In the genomic region with DNA sequence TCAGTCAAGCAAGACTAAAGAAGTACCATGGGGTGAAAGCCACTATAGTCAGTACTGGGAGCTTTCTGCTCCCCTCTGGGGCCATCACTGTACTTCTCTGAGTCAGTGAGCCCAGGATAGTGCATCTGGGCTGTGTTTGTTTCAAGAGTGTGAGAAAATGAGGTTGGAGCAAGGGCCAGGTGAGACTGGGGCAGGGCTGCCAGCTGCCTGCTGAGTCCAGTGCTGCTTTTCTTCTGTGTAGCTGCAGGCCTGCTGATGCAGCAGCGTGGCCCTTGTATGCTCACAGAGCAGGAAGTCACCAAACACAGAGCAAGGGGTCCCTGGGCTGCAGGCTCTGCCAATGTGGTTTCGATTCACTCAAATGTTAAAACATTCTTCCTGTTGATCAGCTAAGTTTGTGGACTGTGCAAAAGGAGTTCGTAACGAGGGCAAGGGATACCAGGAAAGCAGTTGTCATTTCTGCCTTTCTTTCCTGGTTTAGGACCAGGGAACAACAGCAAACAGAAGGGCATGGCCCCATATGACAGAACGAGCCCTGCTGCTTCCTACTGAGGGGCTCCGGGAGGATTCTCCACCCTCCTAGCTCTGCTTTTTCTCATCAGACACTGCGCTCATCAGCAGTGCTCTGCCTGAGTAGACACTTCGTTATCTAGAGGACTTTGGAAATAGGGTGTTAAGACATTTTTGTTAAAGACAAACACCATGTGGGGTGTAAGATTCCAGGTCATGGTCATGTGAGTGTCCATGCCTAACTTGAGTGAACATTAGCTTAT, we compare ENCODE assay signal across 9 cellular contexts.
DNase-seq lines count a peak whose midpoint lies in the region; ATAC-seq and TF ChIP-seq lines count a peak whose summit lies in the region.
"Had no signal": no experiment of that assay in that cellular context is flagged by ENCODE, and none has a peak within 500 bp of the region (broad histone marks: within the 10 kb centered on the region; RNA-seq: fewer than 3 reads in every experiment).

No MANE protein-coding gene starts in this region.

- peak overlapping the region; percentile 56 for H3K4ac ChIP-seq in IMR-90 (ENCODE audit: low read depth, low read length)

- peak overlapping the region; percentile 78; the same call in 1 of the 2 replicates for H2AK5ac ChIP-seq in IMR-90 (ENCODE audit: low read depth, low read length)

- H3K36me3 ChIP-seq in IMR-90 (ENCODE audit: control insufficient read depth, insufficient read depth, low read length), result no peaks in the 10 kb centered on the region

- TF ChIP-seq RAD21 in IMR-90 (IDR thresholded peaks at IDR 0.05; ENCODE audit: low read length), result no peak

- peak overlapping the region; percentile 99 for H2BK120ac ChIP-seq in IMR-90 (ENCODE audit: low read depth, low read length)

- 74% methylated on average over 3 of the region's 8 CpGs; no CpG with 5 or more reads in 1 of the 2 experiments for WGBS in IMR-90 (ENCODE audit: extremely low coverage in 2 of 2, insufficient read length in 1 of 2), 2 experiments

- CTCF ChIA-PET in IMR-90 (lab: Yijun Ruan, JAX), result interaction anchor here (0.9 kb wide), 1 partner anchor 27 kb away, joined by 3 read pairs; no protein-coding TSS in a partner anchor
- CTCF ChIA-PET in HEK293T (lab: Yijun Ruan, JAX), result no interaction called here

- H3K9me3 ChIP-seq in IMR-90 (ENCODE audit: control insufficient read depth, insufficient read depth, low read length), result no peaks in the 10 kb centered on the region; the same call in none of the 2 replicates

- H4K20me1 ChIP-seq in IMR-90 (ENCODE audit: insufficient read depth, low read length), result no peaks in the 10 kb centered on the region

- BruUV-seq in IMR-90 (replicated peaks; lab: Mats Ljungman, UMichigan), result no TSS peak

- H3K27me3 ChIP-seq in IMR-90 (ENCODE audit: control insufficient read depth, insufficient read depth, low read length), result no peaks in the 10 kb centered on the region; the same call in 1 of the 2 replicates

- H3K9ac ChIP-seq in IMR-90 (ENCODE audit: low read depth, low read length), result no peak overlapping the region

- no peak for TF ChIP-seq CTCF in IMR-90 (conservative IDR thresholded peaks at IDR 0.05; ENCODE audit: low read depth, low read length)

- H3K4me1 ChIP-seq in IMR-90 (ENCODE audit: control insufficient read depth, insufficient read depth, low read length), result peaks cover 25% of the 10 kb centered on the region

- H2BK5ac ChIP-seq in IMR-90 (ENCODE audit: low read depth, low read length, poor library complexity, severe bottlenecking), result no peak overlapping the region

- peak overlapping the region in 1 of 2 experiments; percentile 53; a peak in 3 of 4 replicates for H4K8ac ChIP-seq in IMR-90 (ENCODE audit: low read depth in 2 of 2, low read length in 2 of 2)

- in situ Hi-C loops in IMR-90 (cut with MboI; ENCODE audit: low sequenced_read_pairs), result no loop called here

- peak; percentile 17 for DNase-seq in CD1c-positive myeloid dendritic cell (ENCODE audit: extremely low spot score)
- no peak for DNase-seq in IMR-90
- DNase-seq in left cardiac atrium, result no peak
- DNase-seq in iPS-NIHi11 (ENCODE audit: low spot score), result no peak
- no peak for DNase-seq in HEK293T (ENCODE audit: extremely low spot score)
- no peak for DNase-seq in stimulated activated CD4-positive, alpha-beta T cell treated with anti-CD3 and anti-CD28 coated beads, Interleukin-4, amount 100 ng/mL, for 4 hours
- DNase-seq in SIG-M5 (lab: John Stamatoyannopoulos, UW), result no peak
- DNase-seq: mammary epithelial cell had no signal

- H3K4me2 ChIP-seq in IMR-90 (ENCODE audit: low read depth, low read length), result no peak overlapping the region

- peak overlapping the region; percentile 54; the same call in 1 of the 2 replicates for H3K14ac ChIP-seq in IMR-90 (replicated peaks; ENCODE audit: low read depth, low read length)

- H4K5ac ChIP-seq in IMR-90 (ENCODE audit: low read depth, low read length), result peak overlapping the region; percentile 67; the same call in 1 of the 2 replicates

- no peak for TF ChIP-seq POLR2A in IMR-90 (IDR thresholded peaks at IDR 0.05; ENCODE audit: low read depth, low read length)

- H2AFZ ChIP-seq in IMR-90 (replicated peaks; ENCODE audit: low read length, poor library complexity), result no peak overlapping the region

- peak overlapping the region; percentile 67 for H3K18ac ChIP-seq in IMR-90 (ENCODE audit: low read depth, low read length)

- H3K56ac ChIP-seq in IMR-90 (ENCODE audit: extremely low read depth, insufficient read depth, low read length), result no peak overlapping the region

- peak overlapping the region; percentile 23; the same call in 2 of the 3 replicates for H2BK15ac ChIP-seq in IMR-90 (ENCODE audit: low read depth, low read length)

- intact Hi-C loops in IMR-90 (cut with micrococcal nuclease), result no loop called here
- intact Hi-C loops in left cardiac atrium (cut with DNase I), result no loop called here

- ATAC-seq in GM19324 (IDR thresholded peaks at IDR 0.05; ENCODE audit: low FRiP score, unreplicated experiment) (peak; percentile 85), IMR-90 (ENCODE audit: low read depth) (no peak), left cardiac atrium (peak; percentile 38 to 76)

- peaks cover 16% of the 10 kb centered on the region; the same call in 1 of the 2 replicates for H3K9me1 ChIP-seq in IMR-90 (ENCODE audit: insufficient read depth, low read length)

- H3K27ac ChIP-seq in IMR-90 (ENCODE audit: insufficient read depth, low read length), result no peak overlapping the region

- peak overlapping the region; percentile 94 for H2BK20ac ChIP-seq in IMR-90 (ENCODE audit: low read depth, low read length)

- no peaks in the 10 kb centered on the region; a peak in 1 of 4 replicates for H3K79me1 ChIP-seq in IMR-90 (ENCODE audit: low read depth in 1 of 2, low read length in 2 of 2)

- POLR2A ChIA-PET in IMR-90 (lab: Charles Lee; ENCODE audit: unreplicated experiment), result no interaction called here
- POLR2A ChIA-PET in HEK293T (lab: Yijun Ruan, JAX), result no interaction called here

- no peak overlapping the region for H2AK9ac ChIP-seq in IMR-90 (replicated peaks; ENCODE audit: low read depth, low read length, poor library complexity)

- H3K23ac ChIP-seq in IMR-90 (ENCODE audit: low read depth, low read length), result no peak overlapping the region; the same call in 1 of the 2 replicates

- H4K91ac ChIP-seq in IMR-90 (ENCODE audit: insufficient read depth, low read depth, low read length), result peak overlapping the region; percentile 90

- dilution Hi-C loops in IMR-90 (cut with HindIII; ENCODE audit: low sequenced_read_pairs, unreplicated experiment), result no loop called here

- no peak overlapping the region for H3K4me3 ChIP-seq in IMR-90 (ENCODE audit: insufficient read depth, low read depth, low read length)

TF ChIP-seq in IMR-90, 13 proteins besides CTCF, POLR2A, EP300 and RAD21:
- TF ChIP-seq CEBPB (IDR thresholded peaks at IDR 0.05; ENCODE audit: low read depth, low read length) (no peak), MAZ (IDR thresholded peaks at IDR 0.05; ENCODE audit: borderline replicate concordance, low read depth, low read length) (no peak), MAFK (IDR thresholded peaks at IDR 0.05; ENCODE audit: low read depth, low read length) (no peak), MXI1 (IDR thresholded peaks at IDR 0.05; ENCODE audit: borderline replicate concordance, low read depth, low read length) (no peak), SMC3 (IDR thresholded peaks at IDR 0.05; ENCODE audit: low read depth, low read length) (no peak), CHD1 (IDR thresholded peaks at IDR 0.05; ENCODE audit: low read depth, low read length) (no peak), BHLHE40 (IDR thresholded peaks at IDR 0.05; ENCODE audit: low read depth, low read length) (no peak)
- TF ChIP-seq, protein P1, sequence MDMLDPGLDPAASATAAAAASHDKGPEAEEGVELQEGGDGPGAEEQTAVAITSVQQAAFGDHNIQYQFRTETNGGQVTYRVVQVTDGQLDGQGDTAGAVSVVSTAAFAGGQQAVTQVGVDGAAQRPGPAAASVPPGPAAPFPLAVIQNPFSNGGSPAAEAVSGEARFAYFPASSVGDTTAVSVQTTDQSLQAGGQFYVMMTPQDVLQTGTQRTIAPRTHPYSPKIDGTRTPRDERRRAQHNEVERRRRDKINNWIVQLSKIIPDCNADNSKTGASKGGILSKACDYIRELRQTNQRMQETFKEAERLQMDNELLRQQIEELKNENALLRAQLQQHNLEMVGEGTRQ (IDR thresholded peaks at IDR 0.05; ENCODE audit: low read depth, low read length), result no peak
TF ChIP-seq in IMR-90: peak in this region for 0.

TF ChIP-seq in HEK293T, 16 proteins besides CTCF, POLR2A, EP300 and RAD21:
- TF ChIP-seq L3MBTL2 (conservative IDR thresholded peaks at IDR 0.05), result no peak
- TF ChIP-seq LEF1 (IDR thresholded peaks at IDR 0.05; ENCODE audit: borderline replicate concordance), result no peak
- no peak for TF ChIP-seq FOXK2 (IDR thresholded peaks at IDR 0.05)
- TF ChIP-seq HDGF (IDR thresholded peaks at IDR 0.05; ENCODE audit: borderline replicate concordance), result no peak
- TF ChIP-seq FOXA1 (IDR thresholded peaks at IDR 0.05), result no peak
- TF ChIP-seq ARNT (IDR thresholded peaks at IDR 0.05), result no peak
- no peak for TF ChIP-seq ELF4 (IDR thresholded peaks at IDR 0.05)
- TF ChIP-seq TARDBP (IDR thresholded peaks at IDR 0.05), result no peak
- TF ChIP-seq FOXM1 (IDR thresholded peaks at IDR 0.05; ENCODE audit: borderline replicate concordance), result no peak
- TF ChIP-seq SUZ12 (IDR thresholded peaks at IDR 0.05), result no peak
- no peak for TF ChIP-seq NFRKB (IDR thresholded peaks at IDR 0.05)
- TF ChIP-seq, protein P2, sequence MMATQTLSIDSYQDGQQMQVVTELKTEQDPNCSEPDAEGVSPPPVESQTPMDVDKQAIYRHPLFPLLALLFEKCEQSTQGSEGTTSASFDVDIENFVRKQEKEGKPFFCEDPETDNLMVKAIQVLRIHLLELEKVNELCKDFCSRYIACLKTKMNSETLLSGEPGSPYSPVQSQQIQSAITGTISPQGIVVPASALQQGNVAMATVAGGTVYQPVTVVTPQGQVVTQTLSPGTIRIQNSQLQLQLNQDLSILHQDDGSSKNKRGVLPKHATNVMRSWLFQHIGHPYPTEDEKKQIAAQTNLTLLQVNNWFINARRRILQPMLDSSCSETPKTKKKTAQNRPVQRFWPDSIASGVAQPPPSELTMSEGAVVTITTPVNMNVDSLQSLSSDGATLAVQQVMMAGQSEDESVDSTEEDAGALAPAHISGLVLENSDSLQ (IDR thresholded peaks at IDR 0.05), result no peak
- TF ChIP-seq CTBP1 (IDR thresholded peaks at IDR 0.05; ENCODE audit: borderline replicate concordance), result no peak
- TF ChIP-seq ZNF384 (IDR thresholded peaks at IDR 0.05), result no peak
- TF ChIP-seq SP1 (IDR thresholded peaks at IDR 0.05), result no peak
- TF ChIP-seq BHLHE40 (IDR thresholded peaks at IDR 0.05; ENCODE audit: borderline replicate concordance), result no peak
